ENCODE assay signal across 1 cellular context in the genomic region with DNA sequence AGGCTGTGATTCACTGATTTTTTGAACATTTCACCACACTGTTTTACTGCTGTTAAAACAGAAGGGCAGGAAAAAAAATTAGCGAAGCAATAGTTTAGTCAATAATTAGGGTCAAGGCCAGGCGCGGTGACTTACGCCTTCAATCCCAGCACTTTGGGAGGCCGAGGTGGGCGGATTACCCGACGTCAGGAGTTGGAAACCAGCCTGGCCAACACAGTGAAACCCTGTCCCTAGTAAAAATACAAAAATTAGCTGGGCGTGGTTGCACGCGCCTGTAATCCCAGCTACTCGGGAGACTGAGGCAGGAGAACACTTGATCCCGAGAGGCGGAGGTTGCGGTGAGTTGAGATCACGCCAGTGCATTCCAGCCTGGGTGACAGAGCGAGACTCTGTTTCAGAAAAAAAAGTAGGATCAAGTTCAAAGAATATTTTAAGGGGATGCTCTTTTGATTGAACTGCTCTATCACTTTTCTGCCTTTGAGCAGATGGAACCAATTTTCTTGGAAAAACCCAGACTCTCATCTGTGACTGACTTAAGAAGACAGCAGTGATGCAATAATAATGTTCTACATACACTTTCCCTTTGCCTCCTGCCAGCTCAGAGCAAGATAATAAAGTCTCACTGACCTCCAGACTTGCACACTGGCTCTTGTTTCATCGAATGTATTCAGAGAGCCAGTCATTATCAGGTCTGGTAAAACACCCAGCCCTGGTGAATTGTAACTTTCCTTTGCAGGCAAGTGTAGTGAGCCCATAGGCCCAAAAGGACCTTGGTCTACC.
TF ChIP-seq lines count a peak whose summit lies in the region.

No MANE protein-coding gene starts in this region.

TF ChIP-seq in K562, 482 proteins besides CTCF, POLR2A, EP300 and RAD21:
- TF ChIP-seq MEIS2 (IDR thresholded peaks at IDR 0.05; ENCODE audit: partially characterized antibody) (peak; percentile 2), C11orf30 (IDR thresholded peaks at IDR 0.05; ENCODE audit: low read depth) (no peak), EGR1 (conservative IDR thresholded peaks at IDR 0.05) (0 out of 2 replicates have a peak, but pooled peaks have one; percentile 30), SMAD3 (CRISPR knock-in tag; conservative IDR thresholded peaks at IDR 0.05) (no peak), CEBPB (tag; IDR thresholded peaks at IDR 0.05) (peak; percentile 88), PHF21A (IDR thresholded peaks at IDR 0.05; ENCODE audit: borderline replicate concordance, low read depth) (no peak), JUND (IDR thresholded peaks at IDR 0.05; ENCODE audit: borderline replicate concordance, low read depth, low read length) (no peak), JUND (tag; IDR thresholded peaks at IDR 0.05; ENCODE audit: borderline replicate concordance, low read depth, low read length) (peak; percentile 24; the same call in 2 of the 3 replicates), CEBPG (CRISPR knock-in tag; IDR thresholded peaks at IDR 0.05) (peak; percentile 70), CEBPG (tag; conservative IDR thresholded peaks at IDR 0.05 in 1 of 2, IDR thresholded peaks at IDR 0.05 in 1 of 2) (peak; percentile 83 to 91)
- TF ChIP-seq, protein P1, sequence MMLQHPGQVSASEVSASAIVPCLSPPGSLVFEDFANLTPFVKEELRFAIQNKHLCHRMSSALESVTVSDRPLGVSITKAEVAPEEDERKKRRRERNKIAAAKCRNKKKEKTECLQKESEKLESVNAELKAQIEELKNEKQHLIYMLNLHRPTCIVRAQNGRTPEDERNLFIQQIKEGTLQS (IDR thresholded peaks at IDR 0.05) = peak; percentile 91
- TF ChIP-seq, protein P1 (CRISPR knock-in tag; conservative IDR thresholded peaks at IDR 0.05) = no peak
- TF ChIP-seq, protein P2, sequence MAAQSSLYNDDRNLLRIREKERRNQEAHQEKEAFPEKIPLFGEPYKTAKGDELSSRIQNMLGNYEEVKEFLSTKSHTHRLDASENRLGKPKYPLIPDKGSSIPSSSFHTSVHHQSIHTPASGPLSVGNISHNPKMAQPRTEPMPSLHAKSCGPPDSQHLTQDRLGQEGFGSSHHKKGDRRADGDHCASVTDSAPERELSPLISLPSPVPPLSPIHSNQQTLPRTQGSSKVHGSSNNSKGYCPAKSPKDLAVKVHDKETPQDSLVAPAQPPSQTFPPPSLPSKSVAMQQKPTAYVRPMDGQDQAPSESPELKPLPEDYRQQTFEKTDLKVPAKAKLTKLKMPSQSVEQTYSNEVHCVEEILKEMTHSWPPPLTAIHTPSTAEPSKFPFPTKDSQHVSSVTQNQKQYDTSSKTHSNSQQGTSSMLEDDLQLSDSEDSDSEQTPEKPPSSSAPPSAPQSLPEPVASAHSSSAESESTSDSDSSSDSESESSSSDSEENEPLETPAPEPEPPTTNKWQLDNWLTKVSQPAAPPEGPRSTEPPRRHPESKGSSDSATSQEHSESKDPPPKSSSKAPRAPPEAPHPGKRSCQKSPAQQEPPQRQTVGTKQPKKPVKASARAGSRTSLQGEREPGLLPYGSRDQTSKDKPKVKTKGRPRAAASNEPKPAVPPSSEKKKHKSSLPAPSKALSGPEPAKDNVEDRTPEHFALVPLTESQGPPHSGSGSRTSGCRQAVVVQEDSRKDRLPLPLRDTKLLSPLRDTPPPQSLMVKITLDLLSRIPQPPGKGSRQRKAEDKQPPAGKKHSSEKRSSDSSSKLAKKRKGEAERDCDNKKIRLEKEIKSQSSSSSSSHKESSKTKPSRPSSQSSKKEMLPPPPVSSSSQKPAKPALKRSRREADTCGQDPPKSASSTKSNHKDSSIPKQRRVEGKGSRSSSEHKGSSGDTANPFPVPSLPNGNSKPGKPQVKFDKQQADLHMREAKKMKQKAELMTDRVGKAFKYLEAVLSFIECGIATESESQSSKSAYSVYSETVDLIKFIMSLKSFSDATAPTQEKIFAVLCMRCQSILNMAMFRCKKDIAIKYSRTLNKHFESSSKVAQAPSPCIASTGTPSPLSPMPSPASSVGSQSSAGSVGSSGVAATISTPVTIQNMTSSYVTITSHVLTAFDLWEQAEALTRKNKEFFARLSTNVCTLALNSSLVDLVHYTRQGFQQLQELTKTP (IDR thresholded peaks at IDR 0.05; ENCODE audit: low read depth in 1 of 2, partially characterized antibody in 2 of 2) = peak in 1 of 2 experiments; percentile 59
